Comparison of ENCODE assay signal across 20 cellular contexts in genomic region chr17:16141685-16142084, GRCh38.
"Had no signal": no experiment of that assay in that cellular context is flagged by ENCODE, and none has a peak within 500 bp of the region (broad histone marks: within the 10 kb centered on the region; RNA-seq: fewer than 3 reads in every experiment).

No MANE protein-coding gene starts in this region.

- DNase-seq: effector memory CD4-positive, alpha-beta T cell; esophagus squamous epithelium; foreskin fibroblast; immature natural killer cell; left cardiac atrium; mammary epithelial cell; mucosa of descending colon; naive thymus-derived CD8-positive, alpha-beta T cell; occipital lobe; right cardiac atrium; spleen; stimulated activated CD4-positive, alpha-beta T cell treated with anti-CD3 and anti-CD28 coated beads, Interleukin-15, amount 100 ng/mL, for 24 hours; stimulated activated CD4-positive, alpha-beta T cell treated with anti-CD3 and anti-CD28 coated beads, Interleukin-1b, Interleukin-23, amount 100 ng/mL, for 48 hours; stimulated activated CD4-positive, alpha-beta T cell treated with anti-CD3 and anti-CD28 coated beads, Interleukin-4, amount 100 ng/mL, for 24 hours; transverse colon had no signal

- H3K27me3 Mint-ChIP-seq: central memory CD8-positive, alpha-beta T cell; naive thymus-derived CD8-positive, alpha-beta T cell; stimulated activated memory B cell treated with anti-CD40 and anti-IgM and Interleukin-4, amounts not matched to agents 10 μg/mL and 1 μg/mL and 100 μg/mL, for 72 hours; stimulated activated naive CD8-positive, alpha-beta T cell treated with anti-CD3 and anti-CD28 coated beads, Interleukin-15, Interleukin-2, amounts not matched to agents 100 ng/mL and 50 ng/mL, for 24 hours had no signal

- H3K4me1 ChIP-seq: esophagus squamous epithelium, spleen, transverse colon had no signal

- H3K4me3 Mint-ChIP-seq: central memory CD8-positive, alpha-beta T cell; immature natural killer cell; naive thymus-derived CD8-positive, alpha-beta T cell; stimulated activated memory B cell treated with anti-CD40 and anti-IgM and Interleukin-4, amounts not matched to agents 10 μg/mL and 1 μg/mL and 100 μg/mL, for 72 hours; stimulated activated naive CD8-positive, alpha-beta T cell treated with anti-CD3 and anti-CD28 coated beads, Interleukin-15, Interleukin-2, amounts not matched to agents 100 ng/mL and 50 ng/mL, for 24 hours had no signal

- H3K9me3 ChIP-seq: esophagus squamous epithelium, mucosa of descending colon, spleen, thoracic aorta, transverse colon had no signal

- H3K27ac Mint-ChIP-seq: stimulated activated memory B cell treated with anti-CD40 and anti-IgM and Interleukin-4, amounts not matched to agents 10 μg/mL and 1 μg/mL and 100 μg/mL, for 72 hours; stimulated activated naive CD8-positive, alpha-beta T cell treated with anti-CD3 and anti-CD28 coated beads, Interleukin-15, Interleukin-2, amounts not matched to agents 100 ng/mL and 50 ng/mL, for 24 hours had no signal

- H3K4me1 Mint-ChIP-seq: immature natural killer cell; stimulated activated memory B cell treated with anti-CD40 and anti-IgM and Interleukin-4, amounts not matched to agents 10 μg/mL and 1 μg/mL and 100 μg/mL, for 72 hours had no signal

- H3K4me3 ChIP-seq: esophagus squamous epithelium, mucosa of descending colon, spleen, thoracic aorta, transverse colon had no signal

- H3K27me3 ChIP-seq: esophagus squamous epithelium, spleen, transverse colon had no signal

- H3K9me3 Mint-ChIP-seq: central memory CD8-positive, alpha-beta T cell; immature natural killer cell; naive thymus-derived CD8-positive, alpha-beta T cell; stimulated activated memory B cell treated with anti-CD40 and anti-IgM and Interleukin-4, amounts not matched to agents 10 μg/mL and 1 μg/mL and 100 μg/mL, for 72 hours; stimulated activated naive CD8-positive, alpha-beta T cell treated with anti-CD3 and anti-CD28 coated beads, Interleukin-15, Interleukin-2, amounts not matched to agents 100 ng/mL and 50 ng/mL, for 24 hours had no signal

- H3K27ac ChIP-seq: epithelial cell of prostate, esophagus squamous epithelium, spleen, thoracic aorta, transverse colon had no signal

- ATAC-seq: left cardiac atrium; mucosa of descending colon; naive thymus-derived CD8-positive, alpha-beta T cell; right cardiac atrium; stimulated activated memory B cell treated with anti-CD40 and anti-IgM and Interleukin-4, amounts not matched to agents 10 μg/mL and 1 μg/mL and 100 μg/mL, for 72 hours had no signal
